Comparison of ENCODE assay signal across 27 cellular contexts in the genomic region with DNA sequence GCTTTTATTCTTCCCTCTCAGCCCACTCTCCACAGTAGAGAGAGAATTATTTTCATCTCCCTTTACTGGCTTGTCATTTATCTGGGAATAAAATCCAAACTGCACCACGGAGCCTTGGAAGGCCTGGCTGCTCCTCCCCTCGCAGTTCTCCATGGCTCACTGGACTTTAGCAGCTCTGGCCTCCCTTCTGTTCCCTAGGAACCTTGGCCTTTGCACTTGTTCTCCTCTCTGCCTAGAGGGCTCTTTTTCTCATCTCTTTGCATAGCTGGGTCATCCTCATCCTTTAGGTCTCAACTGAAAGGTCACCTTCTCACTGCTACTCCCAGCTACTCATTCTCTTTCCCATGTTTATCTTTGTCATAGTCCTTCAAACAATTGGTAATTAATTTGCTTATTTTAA.
"Had no signal": no experiment of that assay in that cellular context is flagged by ENCODE, and none has a peak within 500 bp of the region (broad histone marks: within the 10 kb centered on the region; RNA-seq: fewer than 3 reads in every experiment).

No MANE protein-coding gene starts in this region.

- H3K27me3 Mint-ChIP-seq: naive thymus-derived CD8-positive, alpha-beta T cell; progenitor cell of endocrine pancreas; stimulated activated memory B cell treated with anti-CD40 and anti-IgM and Interleukin-4, amounts not matched to agents 10 μg/mL and 1 μg/mL and 100 μg/mL, for 72 hours; type B pancreatic cell had no signal

- DNase-seq: colonic mucosa; dermis blood vessel endothelial cell; effector memory CD4-positive, alpha-beta T cell; foreskin keratinocyte; heart left ventricle; kidney; left lung; mammary epithelial cell; mesendoderm; midbrain; naive thymus-derived CD8-positive, alpha-beta T cell; sigmoid colon; stimulated activated CD4-positive, alpha-beta T cell treated with anti-CD3 and anti-CD28 coated beads, Interleukin-2, amount 100 ng/mL, for 24 hours; stimulated activated CD4-positive, alpha-beta T cell treated with anti-CD3 and anti-CD28 coated beads, Interleukin-4, amount 100 ng/mL, for 24 hours; stimulated activated naive CD8-positive, alpha-beta T cell treated with anti-CD3 and anti-CD28 coated beads, Interleukin-15, Interleukin-2, amounts not matched to agents 100 U/mL and 50 U/mL, for 24 hours; substantia nigra; testis; tibial artery had no signal

- H3K79me2 ChIP-seq: hepatocyte, parathyroid adenoma had no signal

- H3K4me3 ChIP-seq: colonic mucosa, esophagus muscularis mucosa, gastroesophageal sphincter, heart left ventricle, hepatocyte, left lung, right atrium auricular region, sigmoid colon, testis, tibial artery had no signal

- H3K4me2 ChIP-seq: hepatocyte had no signal

- H2AFZ ChIP-seq: hepatocyte, parathyroid adenoma had no signal

- H3K9ac ChIP-seq: parathyroid adenoma had no signal

- ATAC-seq: foreskin keratinocyte; gastroesophageal sphincter; heart left ventricle; left lung; naive thymus-derived CD8-positive, alpha-beta T cell; stimulated activated memory B cell treated with anti-CD40 and anti-IgM and Interleukin-4, amounts not matched to agents 10 μg/mL and 1 μg/mL and 100 μg/mL, for 72 hours; stimulated activated naive CD8-positive, alpha-beta T cell treated with anti-CD3 and anti-CD28 coated beads, Interleukin-15, Interleukin-2, amounts not matched to agents 100 U/mL and 50 U/mL, for 24 hours had no signal

- H3K27ac Mint-ChIP-seq: naive thymus-derived CD8-positive, alpha-beta T cell; progenitor cell of endocrine pancreas; stimulated activated memory B cell treated with anti-CD40 and anti-IgM and Interleukin-4, amounts not matched to agents 10 μg/mL and 1 μg/mL and 100 μg/mL, for 72 hours; type B pancreatic cell had no signal

- H3K4me3 Mint-ChIP-seq: naive thymus-derived CD8-positive, alpha-beta T cell; stimulated activated memory B cell treated with anti-CD40 and anti-IgM and Interleukin-4, amounts not matched to agents 10 μg/mL and 1 μg/mL and 100 μg/mL, for 72 hours; type B pancreatic cell had no signal

- H3K9me3 ChIP-seq: colonic mucosa, esophagus muscularis mucosa, gastroesophageal sphincter, heart left ventricle, left lung, right atrium auricular region, sigmoid colon, testis, tibial artery had no signal

- H3K27me3 ChIP-seq: colonic mucosa, esophagus muscularis mucosa, foreskin keratinocyte, gastroesophageal sphincter, heart left ventricle, hepatocyte, left lung, right atrium auricular region, sigmoid colon, testis, tibial artery had no signal

- H3K36me3 ChIP-seq: colonic mucosa, left lung, right atrium auricular region had no signal

- H3K27ac ChIP-seq: colonic mucosa, esophagus muscularis mucosa, foreskin keratinocyte, gastroesophageal sphincter, heart left ventricle, hepatocyte, left lung, parathyroid adenoma, right atrium auricular region, sigmoid colon, testis, tibial artery had no signal

- FAIRE-seq: endothelial cell of umbilical vein, kidney had no signal

- H3K4me1 ChIP-seq: colonic mucosa, gastroesophageal sphincter, heart left ventricle, left lung, parathyroid adenoma, right atrium auricular region had no signal

- H3K9me3 Mint-ChIP-seq: type B pancreatic cell had no signal
